In the genomic region with DNA sequence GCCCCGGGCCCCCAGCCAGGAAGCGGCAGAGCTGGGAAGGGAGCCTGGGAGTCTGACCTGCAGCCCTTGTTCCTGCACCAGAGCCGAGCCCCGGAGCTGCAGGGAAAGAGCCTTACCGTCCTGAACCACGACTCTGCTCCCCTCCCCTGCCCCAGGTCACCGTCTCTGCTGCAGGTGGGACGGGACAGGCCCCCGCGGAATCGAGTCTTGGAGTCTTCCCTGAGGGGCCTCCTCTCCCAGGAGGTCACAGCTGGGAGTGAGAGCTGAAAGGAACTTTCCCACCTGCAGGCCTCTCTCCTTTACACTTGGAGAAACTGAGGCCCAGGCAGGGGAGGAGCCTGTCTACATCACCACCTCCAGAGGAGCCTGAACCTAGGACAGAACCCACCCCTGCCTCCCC, we compare ENCODE assay signal across 4 cellular contexts. TPM values are rescaled to one million over a fixed set of nuclear protein-coding genes. Genes with fewer than 3 reads are reported as not detected.
"Had no signal": no experiment of that assay in that cellular context is flagged by ENCODE, and none has a peak within 500 bp of the region (broad histone marks: within the 10 kb centered on the region; RNA-seq: fewer than 3 reads in every experiment).

No MANE protein-coding gene starts in this region.

RNA-seq across cellular contexts. Expression of gene LILRB2, which starts 3.8 kb away (rescaled TPM):
- total RNA-seq: M059J, PC-3, SJSA1 had no signal
- polyA plus RNA-seq: SK-N-SH had no signal

RNA-seq across cellular contexts. Expression of gene LILRB5, which starts 20.0 kb away (rescaled TPM):
- total RNA-seq: M059J, PC-3, SJSA1 had no signal
- polyA plus RNA-seq: SK-N-SH had no signal

RNA-seq across cellular contexts. Expression of gene LILRA6, which starts 34.5 kb away (rescaled TPM):
- total RNA-seq: M059J, PC-3, SJSA1 had no signal
- polyA plus RNA-seq: SK-N-SH had no signal

RNA-seq across cellular contexts. Expression of gene LILRA5, which starts 35.9 kb away (rescaled TPM):
- total RNA-seq: M059J, PC-3, SJSA1 had no signal
- polyA plus RNA-seq: SK-N-SH had no signal

RNA-seq across cellular contexts. Expression of gene LILRB3, which starts 54.3 kb away (rescaled TPM):
- total RNA-seq: M059J, PC-3, SJSA1 had no signal
- polyA plus RNA-seq: SK-N-SH had no signal
